ENCODE assay signal across 11 cellular contexts in the genomic region with DNA sequence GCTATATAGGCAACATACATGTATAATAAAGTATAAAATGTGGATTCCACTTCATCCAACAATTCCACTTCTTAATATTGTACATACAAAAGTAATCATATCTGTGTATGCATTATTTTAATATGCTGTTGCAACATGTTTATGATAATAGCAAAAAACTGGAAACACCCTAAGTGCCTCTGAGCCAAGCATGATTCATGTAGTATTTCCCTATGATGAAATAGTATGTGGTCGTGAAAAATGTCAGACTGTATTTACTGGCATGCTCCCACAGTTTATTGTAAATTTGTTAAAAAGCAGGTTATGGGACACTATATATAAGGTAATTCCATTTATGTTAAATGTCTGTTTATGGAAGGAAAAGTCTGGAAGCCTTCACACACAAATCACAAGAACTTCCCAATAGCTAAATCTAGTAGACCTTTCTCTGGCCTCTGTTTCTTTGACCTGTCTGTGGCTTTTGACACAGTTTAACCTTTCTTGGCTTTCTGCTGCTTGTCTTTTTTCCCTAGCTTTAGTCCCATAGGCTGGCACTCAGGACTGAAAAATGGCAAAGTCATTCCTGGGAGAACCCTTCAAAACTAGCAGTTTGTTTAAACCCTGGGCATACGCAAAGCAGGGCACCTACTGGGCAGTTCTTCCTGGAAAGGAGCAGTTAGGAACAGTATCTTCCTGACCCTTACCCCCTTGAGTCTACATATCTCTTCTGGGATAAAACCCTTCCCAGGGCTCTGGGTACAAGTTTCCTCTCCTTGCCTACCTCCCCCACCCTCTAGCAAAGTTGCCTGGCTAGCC.
DNase-seq lines count a peak whose midpoint lies in the region; ATAC-seq and TF ChIP-seq lines count a peak whose summit lies in the region.
"Had no signal": no experiment of that assay in that cellular context is flagged by ENCODE, and none has a peak within 500 bp of the region (broad histone marks: within the 10 kb centered on the region; RNA-seq: fewer than 3 reads in every experiment).

No MANE protein-coding gene starts in this region.

- H3K9me3 ChIP-seq in RWPE2 (ENCODE audit: severe bottlenecking) = no peaks in the 10 kb centered on the region
- no peaks in the 10 kb centered on the region for H3K9me3 ChIP-seq in gastrocnemius medialis
- H3K9me3 ChIP-seq: HAP-1, ovary had no signal

- H3K27me3 ChIP-seq in RWPE2 (ENCODE audit: insufficient read depth, poor library complexity, severe bottlenecking) = no peaks in the 10 kb centered on the region
- H3K27me3 ChIP-seq in gastrocnemius medialis = no peaks in the 10 kb centered on the region
- H3K27me3 ChIP-seq: ovary had no signal

- intact Hi-C loops in gastrocnemius medialis (cut with DNase I; ENCODE audit: low total_unique reads) = no loop called here

- in situ Hi-C loops in gastrocnemius medialis (cut with MboI; ENCODE audit: low sequenced_read_pairs in 4 of 4) = no loop called here

- H3K27ac ChIP-seq in RWPE2 (ENCODE audit: poor library complexity, severe bottlenecking) = peak overlapping the region; percentile 9
- peak overlapping the region; percentile 51 to 73 (median 60) for H3K27ac ChIP-seq in gastrocnemius medialis
- no peak overlapping the region for H3K27ac ChIP-seq in caudate nucleus (ENCODE audit: low read depth, low read length)
- H3K27ac ChIP-seq: ovary had no signal

- H3K4me1 ChIP-seq in RWPE2 (ENCODE audit: insufficient read depth, poor library complexity, severe bottlenecking) (peaks cover 10% of the 10 kb centered on the region), gastrocnemius medialis (peaks cover 68 to 69% of the 10 kb centered on the region in 2 donors)

- TF ChIP-seq CTCF in RWPE2 (IDR thresholded peaks at IDR 0.05; ENCODE audit: poor library complexity, severe bottlenecking) (no peak), fibroblast of pulmonary artery (IDR thresholded peaks at IDR 0.05; ENCODE audit: low read length, missing control alignments) (no peak), gastrocnemius medialis (IDR thresholded peaks at IDR 0.05 in 4 of 5, conservative IDR thresholded peaks at IDR 0.05 in 1 of 5) (no peak)

- no peaks in the 10 kb centered on the region for H3K36me3 ChIP-seq in RWPE2 (ENCODE audit: low read depth)
- H3K36me3 ChIP-seq in gastrocnemius medialis = no peaks in the 10 kb centered on the region
- H3K36me3 ChIP-seq: HAP-1, ovary had no signal

- ATAC-seq in RWPE2 (ENCODE audit: low read depth) = peak; percentile 64
- no peak for ATAC-seq in gastrocnemius medialis

- no peak for TF ChIP-seq POLR2A in gastrocnemius medialis (IDR thresholded peaks at IDR 0.05)

- DNase-seq in HCEC 1CT (peak; percentile 79), RWPE2 (ENCODE audit: low spot score) (no peak), fibroblast of pulmonary artery (ENCODE audit: low read depth) (peak; percentile 84), gastrocnemius medialis (no peak), NCI-H2196 treated with DMSO at 0.1 percent for 48 hours (lab: John Stamatoyannopoulos, UW; ENCODE audit: unreplicated experiment) (no peak), SKM-1 treated with dmso at 0.1 percent for 144 hours (lab: John Stamatoyannopoulos, UW; ENCODE audit: unreplicated experiment) (no peak), T1000 (lab: John Stamatoyannopoulos, UW) (no peak), caudate nucleus (lab: John Stamatoyannopoulos, UW) (no peak)
- DNase-seq: GF-D8 had no signal

- no peak overlapping the region for H3K4me3 ChIP-seq in RWPE2 (ENCODE audit: severe bottlenecking)
- H3K4me3 ChIP-seq in fibroblast of pulmonary artery (replicated peaks; ENCODE audit: low read depth, low read length) = no peak overlapping the region
- no peak overlapping the region for H3K4me3 ChIP-seq in gastrocnemius medialis
- H3K4me3 ChIP-seq: HAP-1, ovary had no signal

Comparison
In these comparisons a context has a peak if more than half of its experiments do, and no peak if none do; other contexts are left out.
1. DNase-seq: peak in HCEC 1CT (single experiment) and fibroblast of pulmonary artery (single experiment); none in RWPE2 (single experiment), gastrocnemius medialis (0 of 2), NCI-H2196 treated with DMSO at 0.1 percent for 48 hours (single experiment), SKM-1 treated with dmso at 0.1 percent for 144 hours (single experiment), T1000 (single experiment) and caudate nucleus (0 of 61).